In the genomic region with DNA sequence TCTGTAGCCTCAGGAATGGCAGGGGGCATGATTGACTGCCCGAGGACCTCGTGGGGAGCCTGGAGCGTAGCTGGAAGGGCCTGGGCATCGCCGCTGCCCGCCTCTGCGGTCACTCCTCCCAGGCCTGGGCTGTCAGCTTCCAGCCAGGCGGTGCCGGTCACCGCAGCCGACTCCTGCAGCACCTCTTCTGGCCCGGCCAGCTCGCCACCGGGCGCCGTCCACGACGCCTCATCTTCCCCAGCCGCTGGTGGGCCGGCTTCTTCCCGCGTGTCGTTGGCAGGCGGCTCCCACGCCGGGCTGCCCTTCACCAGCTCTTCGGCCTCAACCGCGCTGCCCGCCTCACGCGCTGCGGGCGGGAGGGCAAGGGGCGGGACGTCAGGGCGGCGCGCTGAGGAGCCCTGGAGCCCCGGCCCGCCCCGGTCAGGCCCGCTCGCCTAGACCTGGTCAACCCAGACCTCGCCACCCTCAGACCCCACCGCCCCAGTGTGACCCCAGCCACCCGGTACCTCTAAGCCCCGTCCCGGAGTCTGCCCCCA, we compare ENCODE assay signal across 10 cellular contexts. TPM values are rescaled to one million over a fixed set of nuclear protein-coding genes. Genes with fewer than 3 reads are reported as not detected.
DNase-seq lines count a peak whose midpoint lies in the region; ATAC-seq, FAIRE-seq and TF ChIP-seq lines count a peak whose summit lies in the region.
"Had no signal": no experiment of that assay in that cellular context is flagged by ENCODE, and none has a peak within 500 bp of the region (broad histone marks: within the 10 kb centered on the region; RNA-seq: fewer than 3 reads in every experiment).

No MANE protein-coding gene starts in this region.

- no peak overlapping the region for H2AFZ ChIP-seq in HepG2 (ENCODE audit: low read length)

- no peaks in the 10 kb centered on the region for H3K36me3 Mint-ChIP-seq in activated T-cell treated with anti-CD3 and anti-CD28 coated beads, Interleukin-2, amount 50 U/mL, for 72 hours (ENCODE audit: insufficient read depth in 2 of 2)

- peak overlapping the region; percentile 43 for H3K4me3 ChIP-seq in brain microvascular endothelial cell (ENCODE audit: low read depth, low read length)
- peak overlapping the region in 2 of 3 experiments; percentile 54 to 71; a peak in 3 of 6 replicates for H3K4me3 ChIP-seq in HepG2 (replicated peaks in 1 of 3; ENCODE audit: insufficient read depth in 1 of 3, low read depth in 2 of 3, low read length in 3 of 3)
- peak overlapping the region; percentile 59 to 66 for H3K4me3 ChIP-seq in tibial artery

- H3K9me3 ChIP-seq in HepG2 (ENCODE audit: low read length) (no peaks in the 10 kb centered on the region), tibial artery (no peaks in the 10 kb centered on the region)

- no peaks in the 10 kb centered on the region for H3K79me2 ChIP-seq in HepG2 (ENCODE audit: insufficient read depth, low read length)

- TF ChIP-seq RAD21 in HepG2 (CRISPR knock-in tag; IDR thresholded peaks at IDR 0.05) = no peak

- peaks cover 6% of the 10 kb centered on the region; the same call in 1 of the 2 replicates for H4K20me1 ChIP-seq in HepG2 (ENCODE audit: insufficient read depth, low read length)

- FAIRE-seq in HepG2 (lab: Jason Lieb, UNC) = no peak
- FAIRE-seq: colon, GM18507 had no signal

- no peaks in the 10 kb centered on the region for H3K9me3 Mint-ChIP-seq in activated T-cell treated with anti-CD3 and anti-CD28 coated beads, Interleukin-2, amount 50 U/mL, for 72 hours

- H3K27me3 ChIP-seq in brain microvascular endothelial cell (replicated peaks) (peaks cover 11% of the 10 kb centered on the region), HepG2 (ENCODE audit: control insufficient read depth in 1 of 2, insufficient read depth in 2 of 2, low read length in 2 of 2) (peaks cover 7 to 55% of the 10 kb centered on the region in 2 experiments), tibial artery (no peaks in the 10 kb centered on the region)

- no peaks in the 10 kb centered on the region for H3K36me3 ChIP-seq in brain microvascular endothelial cell (replicated peaks)
- H3K36me3 ChIP-seq in HepG2 (replicated peaks in 1 of 2; ENCODE audit: control insufficient read depth in 1 of 2, insufficient read depth in 2 of 2, low read length in 2 of 2) = no peaks in the 10 kb centered on the region
- H3K36me3 ChIP-seq in tibial artery = no peaks in the 10 kb centered on the region

- peaks cover 42% of the 10 kb centered on the region for H3K27me3 Mint-ChIP-seq in activated T-cell treated with anti-CD3 and anti-CD28 coated beads, Interleukin-2, amount 50 U/mL, for 72 hours (ENCODE audit: low read depth)

- DNase-seq in activated T-cell treated with anti-CD3 and anti-CD28 coated beads, Interleukin-2, amount 50 U/mL, for 72 hours = no peak
- no peak for DNase-seq in activated T-cell treated with anti-CD3 and anti-CD28 coated beads, Interleukin-2, amount 50 U/mL, for 48 hours
- DNase-seq in brain microvascular endothelial cell = no peak
- no peak for DNase-seq in HepG2 (ENCODE audit: low spot score)
- no peak for DNase-seq in tibial artery
- no peak for DNase-seq in OCI-M1 (lab: John Stamatoyannopoulos, UW)

- TF ChIP-seq CTCF in brain microvascular endothelial cell (IDR thresholded peaks at IDR 0.05; ENCODE audit: low read depth, low read length, missing control alignments) = no peak
- no peak for TF ChIP-seq CTCF in HepG2 (CRISPR knock-in tag; IDR thresholded peaks at IDR 0.05)
- no peak for TF ChIP-seq CTCF in tibial artery (IDR thresholded peaks at IDR 0.05)

- intact Hi-C loops in HepG2 (cut with micrococcal nuclease; ENCODE audit: unreplicated experiment) (loop anchor here (2.0 kb wide), 1 partner anchor 55 kb away; no protein-coding TSS in a partner anchor), tibial artery (cut with DNase I; ENCODE audit: low total_unique reads) (no loop called here)

- CTCF ChIA-PET in HepG2 (lab: Yijun Ruan, JAX; ENCODE audit: low intra/inter-chr PET ratio, low total read pairs) = no interaction called here

- BruUV-seq in HepG2 (replicated peaks; lab: Mats Ljungman, UMichigan) = no TSS peak

- POLR2A ChIA-PET in HepG2 (lab: Yijun Ruan, JAX) = no interaction called here

- H3K27ac ChIP-seq in brain microvascular endothelial cell (no peak overlapping the region), HepG2 (ENCODE audit: extremely low read length, insufficient read depth, low read length) (no peak overlapping the region), tibial artery (no peak overlapping the region)

- H3K4me2 ChIP-seq in HepG2 (ENCODE audit: low read depth, low read length) = peak overlapping the region; percentile 72

- H3K4me1 Mint-ChIP-seq in activated T-cell treated with anti-CD3 and anti-CD28 coated beads, Interleukin-2, amount 50 U/mL, for 72 hours (ENCODE audit: low read depth) = no peaks in the 10 kb centered on the region

- WGBS in HepG2 (ENCODE audit: low lambda C conversion rate) = no CpG with 5 or more reads among the region's 49 CpGs

- TF ChIP-seq EP300 in HepG2 (IDR thresholded peaks at IDR 0.05; ENCODE audit: low read depth in 2 of 2, low read length in 2 of 2) = no peak
- no peak for TF ChIP-seq EP300 in HepG2 (CRISPR knock-in tag; IDR thresholded peaks at IDR 0.05; ENCODE audit: borderline replicate concordance)

- in situ Hi-C loops in brain microvascular endothelial cell (cut with HindIII; ENCODE audit: low pct_ligation_motif_present, low sequenced_read_pairs) (no loop called here), HepG2 (cut with HindIII; ENCODE audit: extremely low pct_ligation_motif_present, low pct_unique_long_range_greater_than_20kb) (no loop called here)

- H3K4me1 ChIP-seq in HepG2 (ENCODE audit: insufficient read depth, low read length) (peaks cover 20% of the 10 kb centered on the region), tibial artery (peaks cover 0 to 23% (median 18%) of the 10 kb centered on the region in 4 donors)

- H3K9ac ChIP-seq in HepG2 (ENCODE audit: insufficient read depth, low read depth, low read length) = no peak overlapping the region

- TF ChIP-seq POLR2A in HepG2 (IDR thresholded peaks at IDR 0.05; ENCODE audit: insufficient read depth in 1 of 2, low read depth in 2 of 2, low read length in 2 of 2) = no peak

- H3K4me3 Mint-ChIP-seq in activated T-cell treated with anti-CD3 and anti-CD28 coated beads, Interleukin-2, amount 50 U/mL, for 72 hours = peak overlapping the region; percentile 68 to 78

- no peak overlapping the region for H3K27ac Mint-ChIP-seq in activated T-cell treated with anti-CD3 and anti-CD28 coated beads, Interleukin-2, amount 50 U/mL, for 72 hours

- peak in 1 of 2 donors; percentile 49 for ATAC-seq in activated T-cell treated with anti-CD3 and anti-CD28 coated beads, Interleukin-2, amount 50 U/mL, for 72 hours (replicated peaks in 1 of 2)
- ATAC-seq in HepG2 = peak; percentile 49
- no peak for ATAC-seq in GM19463 (IDR thresholded peaks at IDR 0.05; ENCODE audit: unreplicated experiment)
- no peak for ATAC-seq in GM18867 (IDR thresholded peaks at IDR 0.05; ENCODE audit: unreplicated experiment)

TF ChIP-seq in HepG2, 621 proteins besides CTCF, POLR2A, EP300 and RAD21 (continues in another document):
- TF ChIP-seq MBNL3 (CRISPR knock-in tag; conservative IDR thresholded peaks at IDR 0.05) (no peak), JUN (CRISPR knock-in tag; IDR thresholded peaks at IDR 0.05) (no peak), ZFP41 (CRISPR knock-in tag; IDR thresholded peaks at IDR 0.05; ENCODE audit: borderline replicate concordance) (no peak), REXO4 (CRISPR knock-in tag; IDR thresholded peaks at IDR 0.05; ENCODE audit: borderline replicate concordance) (0 out of 2 replicates have a peak, but pooled peaks have one; percentile 47), PHF5A (CRISPR knock-in tag; IDR thresholded peaks at IDR 0.05; ENCODE audit: low read depth, unreplicated experiment) (no peak), ZNF20 (CRISPR knock-in tag; IDR thresholded peaks at IDR 0.05) (no peak), PLRG1 (conservative IDR thresholded peaks at IDR 0.05) (no peak)
- TF ChIP-seq, protein P1, sequence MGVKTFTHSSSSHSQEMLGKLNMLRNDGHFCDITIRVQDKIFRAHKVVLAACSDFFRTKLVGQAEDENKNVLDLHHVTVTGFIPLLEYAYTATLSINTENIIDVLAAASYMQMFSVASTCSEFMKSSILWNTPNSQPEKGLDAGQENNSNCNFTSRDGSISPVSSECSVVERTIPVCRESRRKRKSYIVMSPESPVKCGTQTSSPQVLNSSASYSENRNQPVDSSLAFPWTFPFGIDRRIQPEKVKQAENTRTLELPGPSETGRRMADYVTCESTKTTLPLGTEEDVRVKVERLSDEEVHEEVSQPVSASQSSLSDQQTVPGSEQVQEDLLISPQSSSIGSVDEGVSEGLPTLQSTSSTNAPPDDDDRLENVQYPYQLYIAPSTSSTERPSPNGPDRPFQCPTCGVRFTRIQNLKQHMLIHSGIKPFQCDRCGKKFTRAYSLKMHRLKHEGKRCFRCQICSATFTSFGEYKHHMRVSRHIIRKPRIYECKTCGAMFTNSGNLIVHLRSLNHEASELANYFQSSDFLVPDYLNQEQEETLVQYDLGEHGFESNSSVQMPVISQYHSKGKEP (CRISPR knock-in tag; IDR thresholded peaks at IDR 0.05) = no peak

RNA-seq across cellular contexts. Expression of a gene that starts 1.0 kb away (rescaled TPM):
- under 1 TPM; 0.30 to 0.48 TPM for total RNA-seq in activated T-cell treated with anti-CD3 and anti-CD28 coated beads, Interleukin-2, amount 50 U/mL, for 72 hours
- total RNA-seq in HepG2 (2016; rRNA removed; fragmentation: Illumina TruSeq; extraction: Trizol) = 0.07 TPM in 1 of 2 replicates, not detected in the other
- total RNA-seq in HepG2 (2016; cell fraction: cytosol; rRNA removed; fragmentation: Illumina TruSeq; extraction: Trizol; ENCODE audit: low read depth) = not detected in 2 replicates
- total RNA-seq in HepG2 (2016; cell fraction: insoluble cytoplasmic fraction; rRNA removed; fragmentation: Illumina TruSeq; extraction: Trizol) = 0.11 TPM in 1 of 2 replicates, not detected in the other
- total RNA-seq in HepG2 (2016; cell fraction: membrane; rRNA removed; fragmentation: Illumina TruSeq; extraction: Trizol) = not detected in 2 replicates
- 0.25 and 0.37 TPM in 2 replicates for total RNA-seq in HepG2 (2016; cell fraction: nucleus; rRNA removed; fragmentation: Illumina TruSeq; extraction: Trizol)
- polyA plus RNA-seq in HepG2 (2011; rRNA removed) = 0.10 and 0.15 TPM in 2 replicates
- 0.05 and 0.06 TPM in 2 replicates for polyA plus RNA-seq in HepG2 (2011; cell fraction: cytosol; rRNA removed)
- 0.11 and 0.23 TPM in 2 replicates for polyA plus RNA-seq in HepG2 (2011; cell fraction: nucleus; rRNA removed)
- 0.08 and 0.20 TPM in 2 replicates for polyA plus RNA-seq in HepG2 (2012)
- polyA plus RNA-seq in HepG2 (2016; cell fraction: cytosol; fragmentation: Illumina TruSeq; extraction: Trizol; ENCODE audit: low read depth) = not detected in 2 replicates
- polyA plus RNA-seq in HepG2 (2016; cell fraction: insoluble cytoplasmic fraction; fragmentation: Illumina TruSeq; extraction: Trizol; ENCODE audit: low read depth) = not detected in 2 replicates
- 0.11 TPM in 1 of 2 replicates, not detected in the other for polyA plus RNA-seq in HepG2 (2016; cell fraction: membrane; fragmentation: Illumina TruSeq; extraction: Trizol; ENCODE audit: low read depth)
- not detected in 2 replicates for polyA plus RNA-seq in HepG2 (2016; cell fraction: nucleus; fragmentation: Illumina TruSeq; extraction: Trizol; ENCODE audit: insufficient read depth, low read depth)
- polyA minus RNA-seq in HepG2 (2011; rRNA and poly(A)+ RNA removed; ENCODE audit: low replicate concordance) = 0.08 and 0.75 TPM in 2 replicates
- polyA minus RNA-seq in HepG2 (2011; cell fraction: cytosol; rRNA and poly(A)+ RNA removed) = not detected in 2 replicates
- polyA minus RNA-seq in HepG2 (2011; cell fraction: nucleus; rRNA and poly(A)+ RNA removed) = 0.90 and 1.2 TPM in 2 replicates
